In the genomic region with DNA sequence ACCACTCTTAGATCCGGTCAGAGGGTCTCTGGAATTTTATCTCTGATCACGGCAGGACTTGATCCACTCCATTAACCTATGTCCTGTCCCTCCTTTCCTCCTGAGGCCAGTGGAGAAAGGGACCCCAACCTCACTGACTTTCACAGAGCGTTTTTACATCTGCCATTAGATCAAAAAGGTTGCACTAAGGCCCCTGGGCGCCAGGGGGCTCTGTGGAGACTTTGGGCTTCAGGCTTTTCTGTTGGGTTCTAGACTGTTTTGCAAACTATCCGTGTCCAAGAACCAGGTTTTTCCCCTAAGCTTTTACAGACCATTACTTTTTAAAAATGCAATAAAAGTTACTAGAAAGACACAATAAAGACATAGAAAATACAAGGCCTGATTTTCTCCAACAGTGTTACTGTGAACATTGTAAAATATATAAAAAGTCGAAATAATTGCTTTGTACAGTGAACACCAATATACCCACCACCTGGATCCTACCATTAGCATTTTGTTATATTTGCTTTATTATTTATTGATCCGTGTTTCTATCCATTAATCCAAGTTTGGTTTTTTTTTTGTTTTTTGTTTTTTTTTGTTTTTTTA, we compare ENCODE assay signal across 8 cellular contexts.
DNase-seq lines count a peak whose midpoint lies in the region; ATAC-seq lines count a peak whose summit lies in the region.

No MANE protein-coding gene starts in this region.

- no peaks in the 10 kb centered on the region for H3K36me3 Mint-ChIP-seq in activated naive CD8-positive, alpha-beta T cell treated with anti-CD3 and anti-CD28 coated beads for 36 hours

- H3K4me1 Mint-ChIP-seq in activated naive CD8-positive, alpha-beta T cell treated with anti-CD3 and anti-CD28 coated beads for 36 hours: peaks cover 11% of the 10 kb centered on the region

- no peak overlapping the region for H3K27ac Mint-ChIP-seq in activated naive CD8-positive, alpha-beta T cell treated with anti-CD3 and anti-CD28 coated beads for 36 hours

- H3K9me3 Mint-ChIP-seq in activated naive CD8-positive, alpha-beta T cell treated with anti-CD3 and anti-CD28 coated beads for 36 hours: no peaks in the 10 kb centered on the region

- DNase-seq in G401 (ENCODE audit: low spot score) (peak; percentile 13), HuH-7 (ENCODE audit: low spot score) (peak; percentile 25), SHP77 treated with DMSO at 0.1 percent for 48 hours (lab: John Stamatoyannopoulos, UW) (peak; percentile 32), hepatic stellate cell (ENCODE audit: low spot score) (peak; percentile 16)
- peak; percentile 50 for DNase-seq in activated naive CD8-positive, alpha-beta T cell treated with anti-CD3 and anti-CD28 coated beads for 36 hours
- DNase-seq in stimulated activated CD4-positive, alpha-beta T cell treated with anti-CD3 and anti-CD28 coated beads, Interleukin-15, amount 100 ng/mL, for 48 hours (ENCODE audit: low read depth in 2 of 2): peak; percentile 12 to 38

- H3K4me3 Mint-ChIP-seq in activated naive CD8-positive, alpha-beta T cell treated with anti-CD3 and anti-CD28 coated beads for 36 hours: no peak overlapping the region

- no peak for ATAC-seq in GM18502 (IDR thresholded peaks at IDR 0.05; ENCODE audit: poor library complexity, unreplicated experiment)
- no peak for ATAC-seq in HG02852 (IDR thresholded peaks at IDR 0.05; ENCODE audit: unreplicated experiment)

- in situ Hi-C loops in G401 (cut with HindIII; ENCODE audit: low sequenced_read_pairs): no loop called here

- H3K27me3 Mint-ChIP-seq in activated naive CD8-positive, alpha-beta T cell treated with anti-CD3 and anti-CD28 coated beads for 36 hours: peaks cover 56% of the 10 kb centered on the region
